In the genomic region with DNA sequence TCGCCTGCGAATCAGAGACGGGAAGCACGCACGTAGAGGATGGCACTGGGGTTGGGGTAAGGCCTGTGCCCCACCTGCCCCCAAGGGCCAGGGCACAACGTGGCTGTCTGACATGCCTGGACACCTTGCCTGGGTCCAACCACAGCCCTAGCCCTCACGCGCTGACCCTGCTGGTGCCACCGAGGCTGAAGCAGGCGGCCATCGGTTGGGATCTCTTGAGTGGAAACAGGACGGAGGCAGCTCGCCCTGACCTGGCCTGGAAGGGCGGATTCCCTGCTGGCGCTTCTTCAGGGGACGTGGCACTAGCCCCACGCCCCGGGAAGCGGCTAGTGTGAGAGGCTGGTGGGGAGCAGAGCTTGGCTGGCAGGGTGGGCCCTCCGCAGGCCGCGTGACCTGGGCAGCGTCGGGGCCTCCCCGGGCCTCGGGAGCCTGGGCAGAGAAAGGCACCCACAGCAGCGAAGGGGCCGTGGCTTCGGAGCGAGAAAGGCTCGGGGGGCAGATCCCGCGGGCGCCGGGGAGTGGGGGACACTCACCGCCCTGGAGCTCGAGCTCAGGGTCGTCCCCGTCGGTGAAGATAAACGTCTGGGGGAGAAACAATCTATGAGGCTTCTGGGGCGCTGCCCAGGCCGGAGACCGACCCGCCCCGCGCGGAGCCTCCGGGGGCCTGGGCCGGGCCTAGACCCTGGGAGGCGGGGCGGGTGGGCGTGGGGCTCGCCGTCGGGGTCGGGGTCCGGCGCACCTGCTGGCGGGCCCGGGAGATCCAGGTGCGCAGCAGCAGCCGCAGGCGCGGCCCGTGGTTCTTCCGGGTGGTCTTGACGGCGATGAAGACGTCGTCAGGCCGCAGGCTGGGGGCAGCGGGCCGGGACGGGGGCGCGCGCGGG, we compare ENCODE assay signal across 1 cellular context.
TF ChIP-seq lines count a peak whose summit lies in the region.

No MANE protein-coding gene starts in this region.

TF ChIP-seq in HEK293, 187 proteins besides CTCF, POLR2A, EP300 and RAD21 (continued from another document):
- TF ChIP-seq SP2 (tag by site-specific recombination; IDR thresholded peaks at IDR 0.05) (no peak), SP3 (tag by site-specific recombination; IDR thresholded peaks at IDR 0.05) (peak; percentile 19; the same call in 1 of the 2 replicates), GLIS2 (tag by site-specific recombination; IDR thresholded peaks at IDR 0.05) (0 out of 2 replicates have a peak, but pooled peaks have one; percentile 34), ZNF350 (tag by site-specific recombination; IDR thresholded peaks at IDR 0.05) (no peak)
